Comparison of ENCODE assay signal across 14 cellular contexts in genomic region chr5:170353011-170353890, GRCh38. TPM values are rescaled to one million over a fixed set of nuclear protein-coding genes. Genes with fewer than 3 reads are reported as not detected.
DNase-seq lines count a peak whose midpoint lies in the region; ATAC-seq and TF ChIP-seq lines count a peak whose summit lies in the region.
"Had no signal": no experiment of that assay in that cellular context is flagged by ENCODE, and none has a peak within 500 bp of the region (broad histone marks: within the 10 kb centered on the region; RNA-seq: fewer than 3 reads in every experiment).

No MANE protein-coding gene starts in this region.

- TF ChIP-seq CTCF in body of pancreas (IDR thresholded peaks at IDR 0.05) (no peak), lower lobe of right lung (IDR thresholded peaks at IDR 0.05) (no peak), type B pancreatic cell (conservative IDR thresholded peaks at IDR 0.05) (no peak), osteocyte (IDR thresholded peaks at IDR 0.05) (no peak)

- peaks cover 18% of the 10 kb centered on the region for H3K4me1 ChIP-seq in body of pancreas
- H3K4me1 ChIP-seq in lower lobe of right lung, result peaks cover 34% of the 10 kb centered on the region
- H3K4me1 ChIP-seq: A549 had no signal

- H3K27ac Mint-ChIP-seq in type B pancreatic cell (no peak overlapping the region), osteocyte (ENCODE audit: unreplicated experiment) (no peak overlapping the region)

- H3K27me3 Mint-ChIP-seq in type B pancreatic cell, result peaks cover 59% of the 10 kb centered on the region
- H3K27me3 Mint-ChIP-seq in osteocyte (ENCODE audit: unreplicated experiment), result peaks cover 82% of the 10 kb centered on the region

- H3K36me3 Mint-ChIP-seq in type B pancreatic cell (no peaks in the 10 kb centered on the region), osteocyte (ENCODE audit: unreplicated experiment) (no peaks in the 10 kb centered on the region)

- peak; percentile 38 for ATAC-seq in body of pancreas
- ATAC-seq in lower lobe of right lung, result peak; percentile 6 to 28
- ATAC-seq: HCT116, mucosa of descending colon had no signal

- H3K4me1 Mint-ChIP-seq in type B pancreatic cell (ENCODE audit: unreplicated experiment), result peaks cover 35% of the 10 kb centered on the region
- H3K4me1 Mint-ChIP-seq in osteocyte (ENCODE audit: unreplicated experiment), result peaks cover 7% of the 10 kb centered on the region

- H3K27ac ChIP-seq in body of pancreas, result no peak overlapping the region
- no peak overlapping the region for H3K27ac ChIP-seq in lower lobe of right lung
- H3K27ac ChIP-seq: A549 had no signal

- H3K27me3 ChIP-seq in body of pancreas, result no peaks in the 10 kb centered on the region
- peaks cover 15% of the 10 kb centered on the region for H3K27me3 ChIP-seq in lower lobe of right lung (ENCODE audit: low read depth)

- no peaks in the 10 kb centered on the region for H3K9me3 Mint-ChIP-seq in type B pancreatic cell
- no peaks in the 10 kb centered on the region for H3K9me3 Mint-ChIP-seq in osteocyte (ENCODE audit: unreplicated experiment)

- no peak for TF ChIP-seq POLR2A in body of pancreas (IDR thresholded peaks at IDR 0.05)

- H3K9me3 ChIP-seq in body of pancreas, result no peaks in the 10 kb centered on the region
- H3K9me3 ChIP-seq in lower lobe of right lung, result no peaks in the 10 kb centered on the region
- H3K9me3 ChIP-seq: mucosa of descending colon had no signal

- intact Hi-C loops in body of pancreas (cut with DNase I) (no loop called here), lower lobe of right lung (cut with DNase I) (no loop called here)

- H3K4me3 ChIP-seq in body of pancreas (no peak overlapping the region), lower lobe of right lung (peak overlapping the region; percentile 20)
- H3K4me3 ChIP-seq: A549, mucosa of descending colon had no signal

- WGBS in body of pancreas, 2 donors, result 28 to 29% methylated on average over 14 to 21 of the region's 21 CpGs

- H3K36me3 ChIP-seq in body of pancreas (replicated peaks in 1 of 2; ENCODE audit: insufficient read depth in 1 of 2, low read depth in 2 of 2), result no peaks in the 10 kb centered on the region
- no peaks in the 10 kb centered on the region for H3K36me3 ChIP-seq in lower lobe of right lung

- DNase-seq in NCI-H345 (lab: John Stamatoyannopoulos, UW) (peak; percentile 32), NCI-H345 treated with DMSO at 0.1 percent for 48 hours (lab: John Stamatoyannopoulos, UW; ENCODE audit: unreplicated experiment) (no peak), body of pancreas (peak in 1 of 4 donors; percentile 35), lower lobe of right lung (no peak), type B pancreatic cell (ENCODE audit: extremely low spot score, unreplicated experiment) (no peak), NCI-H1694 (lab: John Stamatoyannopoulos, UW) (no peak), NCI-H446 (lab: John Stamatoyannopoulos, UW) (no peak), osteocyte (ENCODE audit: extremely low spot score, unreplicated experiment) (no peak)
- DNase-seq: DMS53, mucosa of descending colon, NCI-H187 had no signal

- H3K4me3 Mint-ChIP-seq in type B pancreatic cell, result peak overlapping the region; percentile 59
- no peak overlapping the region for H3K4me3 Mint-ChIP-seq in osteocyte (ENCODE audit: unreplicated experiment)

RNA-seq across cellular contexts. Expression of gene KCNMB1, which starts 35.9 kb away (rescaled TPM):
- under 1 TPM in 1 of 2 donors, not detected in 1; 0.99 TPM for total RNA-seq in body of pancreas
- total RNA-seq in lower lobe of right lung, result 2.5 TPM
- 0.12 and 0.34 TPM in 2 replicates for total RNA-seq in type B pancreatic cell (ENCODE audit: low replicate concordance)
- 3.3 and 3.5 TPM in 2 replicates for total RNA-seq in osteocyte
- total RNA-seq: renal cortical epithelial cell had no signal

RNA-seq across cellular contexts. Expression of gene LCP2, which starts 55.7 kb away (rescaled TPM):
- total RNA-seq in body of pancreas (1 to 10 TPM; 1.6 to 2.6 TPM), lower lobe of right lung (82.9 TPM), type B pancreatic cell (ENCODE audit: low replicate concordance) (not detected in 2 replicates), osteocyte (not detected in 2 replicates)
- total RNA-seq: renal cortical epithelial cell had no signal

Comparison
In these comparisons a context has a peak if more than half of its experiments do, and no peak if none do; other contexts are left out.
1. RNA of gene LCP2, which starts 55.7 kb away (total RNA-seq): 82.9 TPM in lower lobe of right lung (single experiment); 1.6 to 2.6 TPM in body of pancreas, not detected in type B pancreatic cell and not detected in osteocyte; every median in the first group is over 10 times any median in the second.